ENCODE assay signal across 22 cellular contexts in the genomic region with DNA sequence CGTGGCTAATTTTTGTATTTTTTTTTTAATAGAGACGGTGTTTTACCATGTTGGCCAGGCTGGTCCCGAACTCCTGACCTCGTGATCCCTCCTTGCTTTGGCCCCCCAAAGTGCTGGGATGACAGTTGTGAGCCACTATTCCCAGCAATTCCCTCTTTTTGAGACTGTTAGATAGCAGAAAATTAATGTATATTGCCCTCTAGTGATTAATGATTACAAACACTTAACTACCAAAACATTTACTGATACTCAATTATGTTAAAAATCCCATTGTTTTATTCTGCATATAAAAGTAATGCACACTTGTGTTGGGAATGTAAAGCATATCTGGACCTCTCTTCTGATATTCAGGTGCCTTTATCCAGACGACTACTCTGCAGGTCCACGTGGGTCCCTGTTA. TPM values are rescaled to one million over a fixed set of nuclear protein-coding genes. Genes with fewer than 3 reads are reported as not detected.
DNase-seq lines count a peak whose midpoint lies in the region; ATAC-seq and TF ChIP-seq lines count a peak whose summit lies in the region.
"Had no signal": no experiment of that assay in that cellular context is flagged by ENCODE, and none has a peak within 500 bp of the region (broad histone marks: within the 10 kb centered on the region; RNA-seq: fewer than 3 reads in every experiment).

No MANE protein-coding gene starts in this region.

- H3K9me3 ChIP-seq in heart left ventricle (peaks cover 0 to 8% (median 0%) of the 10 kb centered on the region in 12 donors), PC-9 (ENCODE audit: insufficient read depth, low read depth) (peaks cover 8% of the 10 kb centered on the region; the same call in 1 of the 2 replicates), stomach (peaks cover 0 to 3% (median 0%) of the 10 kb centered on the region in 4 donors), aorta (ENCODE audit: control insufficient read depth, low read length) (no peaks in the 10 kb centered on the region)
- H3K9me3 ChIP-seq: ovary, upper lobe of left lung had no signal

- H3K27me3 ChIP-seq in heart left ventricle, result no peaks in the 10 kb centered on the region
- no peaks in the 10 kb centered on the region for H3K27me3 ChIP-seq in PC-9 (ENCODE audit: insufficient read depth, low read depth)
- H3K27me3 ChIP-seq in stomach, result no peaks in the 10 kb centered on the region
- H3K27me3 ChIP-seq in aorta (ENCODE audit: control insufficient read depth in 1 of 2, insufficient read depth in 2 of 2, low read length in 1 of 2), result no peaks in the 10 kb centered on the region
- H3K27me3 ChIP-seq: ovary, upper lobe of left lung had no signal

- no peak overlapping the region for H3K4me2 ChIP-seq in PC-9
- H3K4me2 ChIP-seq: GM23338 had no signal

- no peaks in the 10 kb centered on the region for H3F3A ChIP-seq in PC-9 (ENCODE audit: insufficient read depth, low read depth)

- no peak for DNase-seq in Right ventricle myocardium superior
- no peak for DNase-seq in heart left ventricle
- DNase-seq in PC-9, result no peak
- DNase-seq in globus pallidus (ENCODE audit: low spot score), result peak; percentile 41
- DNase-seq in stomach, result no peak
- DNase-seq in stimulated activated CD4-positive, alpha-beta T cell treated with anti-CD3 and anti-CD28 coated beads, Interleukin-12 subunit alpha, Interleukin-12 subunit beta, amount 100 ng/mL, for 4 hours, result no peak
- no peak for DNase-seq in aorta
- no peak for DNase-seq in GM19240 (ENCODE audit: insufficient read length, low spot score)
- DNase-seq: activated CD4-positive, alpha-beta T cell treated with anti-CD3 and anti-CD28 coated beads for 1 hour; activated naive CD4-positive, alpha-beta T cell treated with anti-CD3 and anti-CD28 coated beads, Interleukin-2, amount 50 U/mL, for 16 hours; activated T-cell treated with anti-CD3 and anti-CD28 coated beads, Interleukin-2, amount 50 U/mL, for 72 hours; islet precursor cell; mammary epithelial cell; naive thymus-derived CD4-positive, alpha-beta T cell; NCI-H146; ovary; stimulated activated CD4-positive, alpha-beta T cell treated with anti-CD3 and anti-CD28 coated beads, Interleukin-2, amount 100 ng/mL, for 24 hours; T1000; upper lobe of left lung had no signal

- H2AFZ ChIP-seq in PC-9, result no peak overlapping the region
- H2AFZ ChIP-seq: GM23338 had no signal

- no TSS peak for BruUV-seq in PC-9 (replicated peaks; lab: Mats Ljungman, UMichigan)

- CTCF ChIA-PET in PC-9 (lab: Charles Lee), result interaction anchor here (0.6 to 1.3 kb wide), 5 partner anchors 12 to 197 kb away, joined by 3 to 4 read pairs (median 4); no protein-coding TSS in a partner anchor

- intact Hi-C loops in Right ventricle myocardium superior (cut with DNase I), result loop anchor here (10.0 kb wide), 1 partner anchor 103 kb away; no protein-coding TSS in a partner anchor
- intact Hi-C loops in heart left ventricle (cut with DNase I), result loop anchor here in 8 of 10 donors (2.0 to 10.0 kb wide), 9 partner anchors 96 to 283 kb away; no protein-coding TSS in a partner anchor
- intact Hi-C loops in PC-9 (cut with micrococcal nuclease; ENCODE audit: unreplicated experiment), result loop anchor here (2.0 kb wide), 1 partner anchor 133 kb away; no protein-coding TSS in a partner anchor
- intact Hi-C loops in stomach (cut with DNase I; ENCODE audit: low total_unique reads), result no loop called here
- intact Hi-C loops in aorta (cut with DNase I), result no loop called here

- H3K4me3 ChIP-seq in heart left ventricle, result no peak overlapping the region
- H3K4me3 ChIP-seq in PC-9, result no peak overlapping the region
- no peak overlapping the region for H3K4me3 ChIP-seq in stomach
- no peak overlapping the region for H3K4me3 ChIP-seq in aorta (ENCODE audit: low read length in 2 of 2)
- H3K4me3 ChIP-seq: GM23338, ovary, upper lobe of left lung had no signal

- no peaks in the 10 kb centered on the region for H4K20me1 ChIP-seq in PC-9 (ENCODE audit: insufficient read depth)

- ATAC-seq in Right ventricle myocardium superior (ENCODE audit: poor library complexity) (peak; percentile 30), heart left ventricle (no peak), aorta (ENCODE audit: low FRiP score) (no peak)
- ATAC-seq: activated T-cell treated with anti-CD3 and anti-CD28 coated beads, Interleukin-2, amount 50 U/mL, for 72 hours; naive thymus-derived CD4-positive, alpha-beta T cell had no signal

- H3K27ac ChIP-seq in heart left ventricle (peak overlapping the region in 6 of 12 donors; percentile 42 to 70 (median 62)), PC-9 (no peak overlapping the region), stomach (peak overlapping the region; percentile 64 to 79 (median 74)), aorta (ENCODE audit: low read depth in 1 of 2, low read length in 2 of 2) (no peak overlapping the region)
- H3K27ac ChIP-seq: ovary, upper lobe of left lung had no signal

- H3K4me1 ChIP-seq in heart left ventricle (peaks cover 0 to 10% (median 0%) of the 10 kb centered on the region in 12 donors), PC-9 (replicated peaks; ENCODE audit: insufficient read depth) (peaks cover 6% of the 10 kb centered on the region; the same call in 1 of the 2 replicates), stomach (peaks cover 0 to 15% (median 5%) of the 10 kb centered on the region in 4 donors), aorta (ENCODE audit: control insufficient read depth in 1 of 2, insufficient read depth in 2 of 2, low read length in 2 of 2) (no peaks in the 10 kb centered on the region)
- H3K4me1 ChIP-seq: upper lobe of left lung had no signal

- POLR2A ChIA-PET in PC-9 (lab: Charles Lee; ENCODE audit: unreplicated experiment), result interaction anchor here (0.6 kb wide), 1 partner anchor 43 kb away, joined by 3 read pairs; no protein-coding TSS in a partner anchor

- TF ChIP-seq CTCF in heart left ventricle (IDR thresholded peaks at IDR 0.05) (peak in 5 of 12 donors; percentile 10 to 33 (median 14)), PC-9 (conservative IDR thresholded peaks at IDR 0.05) (peak; percentile 64; the same call in 1 of the 2 replicates), stomach (IDR thresholded peaks at IDR 0.05) (peak in 2 of 7 experiments; percentile 5 to 19)

- WGBS in heart left ventricle, 4 donors, result 63 to 78% (median 68%) methylated on average over 6 of the region's 6 CpGs
- 38 to 68% (median 56%) methylated on average over 6 of the region's 6 CpGs for WGBS in stomach, 5 donors
- WGBS in aorta, 2 donors, result 76% methylated on average over 6 of the region's 6 CpGs

- no peaks in the 10 kb centered on the region for H3K9me2 ChIP-seq in PC-9 (ENCODE audit: insufficient read depth)

- no peak for TF ChIP-seq POLR2A in heart left ventricle (IDR thresholded peaks at IDR 0.05)
- no peak for TF ChIP-seq POLR2A in stomach (IDR thresholded peaks at IDR 0.05)

- H3K79me2 ChIP-seq in PC-9 (ENCODE audit: low read depth), result no peaks in the 10 kb centered on the region

- no peak for TF ChIP-seq EP300 in stomach (IDR thresholded peaks at IDR 0.05)

- no peaks in the 10 kb centered on the region for H3K36me3 ChIP-seq in heart left ventricle
- no peaks in the 10 kb centered on the region for H3K36me3 ChIP-seq in PC-9 (ENCODE audit: low read depth)
- no peaks in the 10 kb centered on the region for H3K36me3 ChIP-seq in stomach
- no peaks in the 10 kb centered on the region for H3K36me3 ChIP-seq in aorta (ENCODE audit: control insufficient read depth in 1 of 2, insufficient read depth in 2 of 2, low read length in 1 of 2)
- H3K36me3 ChIP-seq: ovary, upper lobe of left lung had no signal

RNA-seq across cellular contexts. Expression of gene COBL, which starts 41.2 kb away (rescaled TPM):
- total RNA-seq in Right ventricle myocardium superior, result 76.5 TPM
- 100 to 1,000 TPM in 2 of 9 donors, 10 to 100 TPM in 7; 65.6 to 123 (median 88.7) TPM for total RNA-seq in heart left ventricle
- polyA plus RNA-seq in heart left ventricle, result 10 to 100 TPM; 25.9 to 57.3 TPM
- total RNA-seq in PC-9 (2021), result 49.4 and 51.4 TPM in 2 replicates
- total RNA-seq in stomach, result 10 to 100 TPM in 4 of 5 donors, 1 to 10 TPM in 1; 8.8 to 79.9 (median 33.3) TPM
- polyA plus RNA-seq in stomach, result 10 to 100 TPM in 2 of 3 donors, 1 to 10 TPM in 1; 4.9 to 13.3 (median 12.6) TPM
- total RNA-seq in aorta, result 1 to 10 TPM in 1 of 2 donors, under 1 TPM in 1; 0.75 to 1.5 TPM
- 1 to 10 TPM in 1 of 2 donors, under 1 TPM in 1; 0.31 to 5.3 TPM for polyA plus RNA-seq in aorta
- total RNA-seq: activated CD8-positive, alpha-beta memory T cell treated with anti-CD3 and anti-CD28 coated beads for 36 hours; activated T-cell treated with anti-CD3 and anti-CD28 coated beads, Interleukin-2, amount 50 U/mL, for 72 hours; OCI-LY7 had no signal
- polyA plus RNA-seq: naive thymus-derived CD4-positive, alpha-beta T cell had no signal

Comparison
In these comparisons a context has a peak if more than half of its experiments do, and no peak if none do; other contexts are left out.
1. H3K27ac ChIP-seq: peak in stomach (5 of 5); none in PC-9 (single experiment) and aorta (0 of 2).
2. intact Hi-C loops: an anchor here in Right ventricle myocardium superior (10.0 kb wide), heart left ventricle (2.0 to 10.0 kb wide) and PC-9 (2.0 kb wide); none called in stomach and aorta.